Comparison of ENCODE assay signal across 1 cellular context in the genomic region with DNA sequence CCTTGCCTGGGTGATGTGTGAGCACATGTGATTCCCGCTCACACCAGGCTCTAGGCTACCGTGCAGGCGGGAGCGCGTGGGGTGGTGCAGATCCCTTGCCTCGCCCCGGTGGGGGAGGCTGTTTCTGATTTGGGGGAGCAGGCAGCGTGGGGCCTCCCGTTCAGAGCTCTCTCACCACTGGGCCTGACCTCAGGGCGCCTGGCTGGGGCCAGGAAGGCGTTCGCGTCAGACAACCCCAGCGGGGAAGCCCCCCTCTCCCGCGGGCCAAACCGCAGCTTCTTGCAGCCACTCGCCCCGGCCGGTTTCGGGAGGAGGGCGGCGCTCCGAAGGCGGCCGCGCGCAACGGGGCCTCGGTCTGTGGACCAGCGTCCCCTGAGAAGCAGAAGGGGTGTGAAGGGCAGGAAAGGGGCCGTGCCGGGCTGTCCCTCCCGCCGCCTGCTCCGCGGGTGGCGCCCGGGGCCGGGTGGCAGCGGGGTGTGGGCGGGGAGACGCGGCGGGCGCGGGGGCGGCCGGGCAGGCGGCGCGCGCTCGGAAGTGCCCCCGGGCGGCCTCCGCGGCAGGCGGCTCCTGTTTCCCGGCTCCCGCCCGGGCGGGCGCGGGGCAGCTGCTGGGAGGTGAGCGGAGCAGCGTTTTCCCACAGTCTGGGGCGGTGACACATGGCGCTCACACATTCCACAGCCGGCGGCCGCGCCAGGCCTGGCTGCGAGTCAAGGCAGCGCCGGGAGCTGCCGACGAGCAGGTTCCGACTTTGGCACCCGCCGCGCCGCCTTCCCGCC.
TF ChIP-seq lines count a peak whose summit lies in the region.

No MANE protein-coding gene starts in this region.

TF ChIP-seq in K562, 482 proteins besides CTCF, POLR2A, EP300 and RAD21 (continued from another document and continues in another):
- TF ChIP-seq, protein P1, sequence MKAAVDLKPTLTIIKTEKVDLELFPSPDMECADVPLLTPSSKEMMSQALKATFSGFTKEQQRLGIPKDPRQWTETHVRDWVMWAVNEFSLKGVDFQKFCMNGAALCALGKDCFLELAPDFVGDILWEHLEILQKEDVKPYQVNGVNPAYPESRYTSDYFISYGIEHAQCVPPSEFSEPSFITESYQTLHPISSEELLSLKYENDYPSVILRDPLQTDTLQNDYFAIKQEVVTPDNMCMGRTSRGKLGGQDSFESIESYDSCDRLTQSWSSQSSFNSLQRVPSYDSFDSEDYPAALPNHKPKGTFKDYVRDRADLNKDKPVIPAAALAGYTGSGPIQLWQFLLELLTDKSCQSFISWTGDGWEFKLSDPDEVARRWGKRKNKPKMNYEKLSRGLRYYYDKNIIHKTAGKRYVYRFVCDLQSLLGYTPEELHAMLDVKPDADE (conservative IDR thresholded peaks at IDR 0.05; ENCODE audit: control insufficient read depth, low read depth, low read length): no peak; the same call in 1 of the 2 replicates
- TF ChIP-seq MYC (IDR thresholded peaks at IDR 0.05; ENCODE audit: low read depth, low read length) (peak; percentile 71; the same call in 1 of the 2 replicates), MYC (CRISPR knock-in tag; IDR thresholded peaks at IDR 0.05; ENCODE audit: borderline replicate concordance, low read depth) (peak; percentile 69; the same call in 1 of the 2 replicates), PHB (CRISPR knock-in tag; IDR thresholded peaks at IDR 0.05) (no peak), CHD2 (IDR thresholded peaks at IDR 0.05; ENCODE audit: low read depth, low read length) (no peak), ZC3H11A (IDR thresholded peaks at IDR 0.05; ENCODE audit: low read depth, low read length) (no peak), PCBP1 (IDR thresholded peaks at IDR 0.05; ENCODE audit: low read depth, low read length, poor library complexity, severe bottlenecking) (no peak), CBFA2T3 (IDR thresholded peaks at IDR 0.05) (peak; percentile 34), ADNP (tag; IDR thresholded peaks at IDR 0.05) (no peak), SRSF1 (IDR thresholded peaks at IDR 0.05; ENCODE audit: low read depth, low read length) (no peak), SMARCA4 (IDR thresholded peaks at IDR 0.05) (0 out of 2 replicates have a peak, but pooled peaks have one; percentile 13), ETV5 (CRISPR knock-in tag; IDR thresholded peaks at IDR 0.05; ENCODE audit: low read depth) (peak; percentile 64; the same call in 1 of the 2 replicates), STAT5A (IDR thresholded peaks at IDR 0.05; ENCODE audit: borderline replicate concordance, low read length) (no peak), SNIP1 (IDR thresholded peaks at IDR 0.05; ENCODE audit: low read depth) (no peak), ZNF121 (CRISPR knock-in tag; conservative IDR thresholded peaks at IDR 0.05) (no peak), TSC22D4 (tag; IDR thresholded peaks at IDR 0.05) (no peak), CBX8 (IDR thresholded peaks at IDR 0.05; ENCODE audit: borderline replicate concordance, extremely low read depth, low read depth, low read length, poor library complexity, severe bottlenecking) (no peak), HEY1 (CRISPR knock-in tag; IDR thresholded peaks at IDR 0.05; ENCODE audit: borderline replicate concordance) (no peak), ZNF311 (CRISPR knock-in tag; IDR thresholded peaks at IDR 0.05) (peak; percentile 85)
- TF ChIP-seq, protein P2, sequence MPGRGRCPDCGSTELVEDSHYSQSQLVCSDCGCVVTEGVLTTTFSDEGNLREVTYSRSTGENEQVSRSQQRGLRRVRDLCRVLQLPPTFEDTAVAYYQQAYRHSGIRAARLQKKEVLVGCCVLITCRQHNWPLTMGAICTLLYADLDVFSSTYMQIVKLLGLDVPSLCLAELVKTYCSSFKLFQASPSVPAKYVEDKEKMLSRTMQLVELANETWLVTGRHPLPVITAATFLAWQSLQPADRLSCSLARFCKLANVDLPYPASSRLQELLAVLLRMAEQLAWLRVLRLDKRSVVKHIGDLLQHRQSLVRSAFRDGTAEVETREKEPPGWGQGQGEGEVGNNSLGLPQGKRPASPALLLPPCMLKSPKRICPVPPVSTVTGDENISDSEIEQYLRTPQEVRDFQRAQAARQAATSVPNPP (IDR thresholded peaks at IDR 0.05; ENCODE audit: borderline replicate concordance, insufficient read depth, insufficient read length): no peak
- TF ChIP-seq, protein P3, sequence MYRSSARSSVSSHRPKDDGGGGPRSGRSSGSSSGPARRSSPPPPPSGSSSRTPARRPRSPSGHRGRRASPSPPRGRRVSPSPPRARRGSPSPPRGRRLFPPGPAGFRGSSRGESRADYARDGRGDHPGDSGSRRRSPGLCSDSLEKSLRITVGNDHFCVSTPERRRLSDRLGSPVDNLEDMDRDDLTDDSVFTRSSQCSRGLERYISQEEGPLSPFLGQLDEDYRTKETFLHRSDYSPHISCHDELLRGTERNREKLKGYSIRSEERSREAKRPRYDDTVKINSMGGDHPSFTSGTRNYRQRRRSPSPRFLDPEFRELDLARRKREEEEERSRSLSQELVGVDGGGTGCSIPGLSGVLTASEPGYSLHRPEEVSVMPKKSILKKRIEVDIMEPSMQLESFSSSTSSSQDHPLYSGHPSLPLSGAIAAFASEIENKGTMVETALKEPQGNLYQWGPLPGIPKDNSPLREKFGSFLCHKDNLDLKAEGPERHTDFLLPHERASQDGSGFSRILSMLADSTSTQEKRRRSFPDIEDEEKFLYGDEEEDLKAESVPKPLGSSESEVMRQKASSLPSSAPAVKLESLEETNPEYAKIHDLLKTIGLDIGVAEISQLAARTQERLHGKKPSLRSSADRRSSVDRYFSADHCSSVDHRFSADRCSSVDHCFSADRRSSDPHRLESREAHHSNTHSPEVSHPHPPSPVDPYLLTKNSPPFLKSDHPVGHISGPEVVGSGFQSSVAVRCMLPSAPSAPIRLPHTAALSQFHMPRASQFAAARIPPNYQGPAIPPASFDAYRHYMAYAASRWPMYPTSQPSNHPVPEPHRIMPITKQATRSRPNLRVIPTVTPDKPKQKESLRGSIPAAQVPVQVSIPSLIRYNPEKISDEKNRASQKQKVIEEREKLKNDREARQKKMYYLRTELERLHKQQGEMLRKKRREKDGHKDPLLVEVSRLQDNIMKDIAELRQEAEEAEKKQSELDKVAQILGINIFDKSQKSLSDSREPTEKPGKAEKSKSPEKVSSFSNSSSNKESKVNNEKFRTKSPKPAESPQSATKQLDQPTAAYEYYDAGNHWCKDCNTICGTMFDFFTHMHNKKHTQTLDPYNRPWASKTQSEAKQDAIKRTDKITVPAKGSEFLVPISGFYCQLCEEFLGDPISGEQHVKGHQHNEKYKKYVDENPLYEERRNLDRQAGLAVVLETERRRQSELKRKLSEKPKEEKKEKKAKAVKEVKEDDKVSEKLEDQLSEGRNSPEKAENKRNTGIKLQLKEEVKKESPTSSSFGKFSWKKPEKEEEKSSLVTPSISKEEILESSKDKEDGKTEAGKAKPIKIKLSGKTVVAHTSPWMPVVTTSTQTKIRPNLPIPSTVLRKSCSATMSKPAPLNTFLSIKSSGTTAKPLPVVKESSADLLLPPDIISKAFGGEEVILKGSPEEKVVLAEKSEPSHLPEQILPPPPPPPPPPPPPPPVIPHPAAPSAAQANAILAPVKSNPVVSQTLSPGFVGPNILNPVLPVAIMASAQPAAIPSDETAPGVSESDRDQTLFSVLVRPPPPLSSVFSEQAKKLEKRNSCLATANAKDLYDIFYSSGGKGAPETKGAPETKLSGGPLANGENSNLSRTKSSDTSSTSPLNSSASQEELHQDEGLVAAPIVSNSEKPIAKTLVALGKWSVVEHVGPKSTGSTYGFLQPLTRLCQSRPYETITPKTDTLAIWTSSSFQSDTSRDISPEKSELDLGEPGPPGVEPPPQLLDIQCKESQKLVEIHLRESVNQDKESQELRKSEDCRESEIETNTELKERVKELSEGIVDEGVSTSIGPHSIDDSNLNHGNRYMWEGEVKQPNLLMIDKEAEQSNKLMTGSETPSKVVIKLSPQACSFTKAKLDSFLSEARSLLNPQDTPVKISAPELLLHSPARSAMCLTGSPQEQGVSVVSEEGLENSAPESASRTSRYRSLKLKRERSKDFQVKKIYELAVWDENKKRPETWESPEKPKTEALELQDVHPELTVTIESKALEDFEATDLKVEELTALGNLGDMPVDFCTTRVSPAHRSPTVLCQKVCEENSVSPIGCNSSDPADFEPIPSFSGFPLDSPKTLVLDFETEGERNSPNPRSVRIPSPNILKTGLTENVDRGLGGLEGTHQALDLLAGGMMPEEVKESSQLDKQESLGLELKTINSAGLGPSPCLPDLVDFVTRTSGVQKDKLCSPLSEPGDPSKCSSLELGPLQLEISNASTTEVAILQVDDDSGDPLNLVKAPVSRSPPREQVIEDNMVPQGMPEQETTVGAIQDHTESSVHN (IDR thresholded peaks at IDR 0.05; ENCODE audit: borderline replicate concordance in 1 of 2, low read depth in 1 of 2): no peak
- TF ChIP-seq, protein P4, sequence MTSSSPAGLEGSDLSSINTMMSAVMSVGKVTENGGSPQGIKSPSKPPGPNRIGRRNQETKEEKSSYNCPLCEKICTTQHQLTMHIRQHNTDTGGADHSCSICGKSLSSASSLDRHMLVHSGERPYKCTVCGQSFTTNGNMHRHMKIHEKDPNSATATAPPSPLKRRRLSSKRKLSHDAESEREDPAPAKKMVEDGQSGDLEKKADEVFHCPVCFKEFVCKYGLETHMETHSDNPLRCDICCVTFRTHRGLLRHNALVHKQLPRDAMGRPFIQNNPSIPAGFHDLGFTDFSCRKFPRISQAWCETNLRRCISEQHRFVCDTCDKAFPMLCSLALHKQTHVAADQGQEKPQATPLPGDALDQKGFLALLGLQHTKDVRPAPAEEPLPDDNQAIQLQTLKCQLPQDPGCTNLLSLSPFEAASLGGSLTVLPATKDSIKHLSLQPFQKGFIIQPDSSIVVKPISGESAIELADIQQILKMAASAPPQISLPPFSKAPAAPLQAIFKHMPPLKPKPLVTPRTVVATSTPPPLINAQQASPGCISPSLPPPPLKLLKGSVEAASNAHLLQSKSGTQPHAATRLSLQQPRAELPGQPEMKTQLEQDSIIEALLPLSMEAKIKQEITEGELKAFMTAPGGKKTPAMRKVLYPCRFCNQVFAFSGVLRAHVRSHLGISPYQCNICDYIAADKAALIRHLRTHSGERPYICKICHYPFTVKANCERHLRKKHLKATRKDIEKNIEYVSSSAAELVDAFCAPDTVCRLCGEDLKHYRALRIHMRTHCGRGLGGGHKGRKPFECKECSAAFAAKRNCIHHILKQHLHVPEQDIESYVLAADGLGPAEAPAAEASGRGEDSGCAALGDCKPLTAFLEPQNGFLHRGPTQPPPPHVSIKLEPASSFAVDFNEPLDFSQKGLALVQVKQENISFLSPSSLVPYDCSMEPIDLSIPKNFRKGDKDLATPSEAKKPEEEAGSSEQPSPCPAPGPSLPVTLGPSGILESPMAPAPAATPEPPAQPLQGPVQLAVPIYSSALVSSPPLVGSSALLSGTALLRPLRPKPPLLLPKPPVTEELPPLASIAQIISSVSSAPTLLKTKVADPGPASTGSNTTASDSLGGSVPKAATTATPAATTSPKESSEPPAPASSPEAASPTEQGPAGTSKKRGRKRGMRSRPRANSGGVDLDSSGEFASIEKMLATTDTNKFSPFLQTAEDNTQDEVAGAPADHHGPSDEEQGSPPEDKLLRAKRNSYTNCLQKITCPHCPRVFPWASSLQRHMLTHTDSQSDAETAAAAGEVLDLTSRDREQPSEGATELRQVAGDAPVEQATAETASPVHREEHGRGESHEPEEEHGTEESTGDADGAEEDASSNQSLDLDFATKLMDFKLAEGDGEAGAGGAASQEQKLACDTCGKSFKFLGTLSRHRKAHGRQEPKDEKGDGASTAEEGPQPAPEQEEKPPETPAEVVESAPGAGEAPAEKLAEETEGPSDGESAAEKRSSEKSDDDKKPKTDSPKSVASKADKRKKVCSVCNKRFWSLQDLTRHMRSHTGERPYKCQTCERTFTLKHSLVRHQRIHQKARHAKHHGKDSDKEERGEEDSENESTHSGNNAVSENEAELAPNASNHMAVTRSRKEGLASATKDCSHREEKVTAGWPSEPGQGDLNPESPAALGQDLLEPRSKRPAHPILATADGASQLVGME (CRISPR knock-in tag; IDR thresholded peaks at IDR 0.05): peak; percentile 56; the same call in 1 of the 2 replicates
- TF ChIP-seq, protein P5, sequence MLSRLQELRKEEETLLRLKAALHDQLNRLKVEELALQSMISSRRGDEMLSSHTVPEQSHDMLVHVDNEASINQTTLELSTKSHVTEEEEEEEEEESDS (CRISPR knock-in tag; IDR thresholded peaks at IDR 0.05): no peak
- TF ChIP-seq, protein P6, sequence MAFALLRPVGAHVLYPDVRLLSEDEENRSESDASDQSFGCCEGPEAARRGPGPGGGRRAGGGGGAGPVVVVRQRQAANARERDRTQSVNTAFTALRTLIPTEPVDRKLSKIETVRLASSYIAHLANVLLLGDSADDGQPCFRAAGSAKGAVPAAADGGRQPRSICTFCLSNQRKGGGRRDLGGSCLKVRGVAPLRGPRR (CRISPR knock-in tag; IDR thresholded peaks at IDR 0.05): no peak
- TF ChIP-seq, protein P7, sequence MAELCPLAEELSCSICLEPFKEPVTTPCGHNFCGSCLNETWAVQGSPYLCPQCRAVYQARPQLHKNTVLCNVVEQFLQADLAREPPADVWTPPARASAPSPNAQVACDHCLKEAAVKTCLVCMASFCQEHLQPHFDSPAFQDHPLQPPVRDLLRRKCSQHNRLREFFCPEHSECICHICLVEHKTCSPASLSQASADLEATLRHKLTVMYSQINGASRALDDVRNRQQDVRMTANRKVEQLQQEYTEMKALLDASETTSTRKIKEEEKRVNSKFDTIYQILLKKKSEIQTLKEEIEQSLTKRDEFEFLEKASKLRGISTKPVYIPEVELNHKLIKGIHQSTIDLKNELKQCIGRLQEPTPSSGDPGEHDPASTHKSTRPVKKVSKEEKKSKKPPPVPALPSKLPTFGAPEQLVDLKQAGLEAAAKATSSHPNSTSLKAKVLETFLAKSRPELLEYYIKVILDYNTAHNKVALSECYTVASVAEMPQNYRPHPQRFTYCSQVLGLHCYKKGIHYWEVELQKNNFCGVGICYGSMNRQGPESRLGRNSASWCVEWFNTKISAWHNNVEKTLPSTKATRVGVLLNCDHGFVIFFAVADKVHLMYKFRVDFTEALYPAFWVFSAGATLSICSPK (IDR thresholded peaks at IDR 0.05; ENCODE audit: borderline replicate concordance): no peak
- TF ChIP-seq, protein P8, sequence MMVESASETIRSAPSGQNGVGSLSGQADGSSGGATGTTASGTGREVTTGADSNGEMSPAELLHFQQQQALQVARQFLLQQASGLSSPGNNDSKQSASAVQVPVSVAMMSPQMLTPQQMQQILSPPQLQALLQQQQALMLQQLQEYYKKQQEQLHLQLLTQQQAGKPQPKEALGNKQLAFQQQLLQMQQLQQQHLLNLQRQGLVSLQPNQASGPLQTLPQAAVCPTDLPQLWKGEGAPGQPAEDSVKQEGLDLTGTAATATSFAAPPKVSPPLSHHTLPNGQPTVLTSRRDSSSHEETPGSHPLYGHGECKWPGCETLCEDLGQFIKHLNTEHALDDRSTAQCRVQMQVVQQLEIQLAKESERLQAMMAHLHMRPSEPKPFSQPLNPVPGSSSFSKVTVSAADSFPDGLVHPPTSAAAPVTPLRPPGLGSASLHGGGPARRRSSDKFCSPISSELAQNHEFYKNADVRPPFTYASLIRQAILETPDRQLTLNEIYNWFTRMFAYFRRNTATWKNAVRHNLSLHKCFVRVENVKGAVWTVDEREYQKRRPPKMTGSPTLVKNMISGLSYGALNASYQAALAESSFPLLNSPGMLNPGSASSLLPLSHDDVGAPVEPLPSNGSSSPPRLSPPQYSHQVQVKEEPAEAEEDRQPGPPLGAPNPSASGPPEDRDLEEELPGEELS (CRISPR knock-in tag; IDR thresholded peaks at IDR 0.05; ENCODE audit: borderline replicate concordance): no peak
- TF ChIP-seq, protein P9, sequence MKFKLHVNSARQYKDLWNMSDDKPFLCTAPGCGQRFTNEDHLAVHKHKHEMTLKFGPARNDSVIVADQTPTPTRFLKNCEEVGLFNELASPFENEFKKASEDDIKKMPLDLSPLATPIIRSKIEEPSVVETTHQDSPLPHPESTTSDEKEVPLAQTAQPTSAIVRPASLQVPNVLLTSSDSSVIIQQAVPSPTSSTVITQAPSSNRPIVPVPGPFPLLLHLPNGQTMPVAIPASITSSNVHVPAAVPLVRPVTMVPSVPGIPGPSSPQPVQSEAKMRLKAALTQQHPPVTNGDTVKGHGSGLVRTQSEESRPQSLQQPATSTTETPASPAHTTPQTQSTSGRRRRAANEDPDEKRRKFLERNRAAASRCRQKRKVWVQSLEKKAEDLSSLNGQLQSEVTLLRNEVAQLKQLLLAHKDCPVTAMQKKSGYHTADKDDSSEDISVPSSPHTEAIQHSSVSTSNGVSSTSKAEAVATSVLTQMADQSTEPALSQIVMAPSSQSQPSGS (CRISPR knock-in tag; IDR thresholded peaks at IDR 0.05): peak; percentile 49; the same call in 1 of the 2 replicates
